7 cellular contexts compared by ENCODE assay signal in genomic region chr11:67267188-67268035, GRCh38. TPM values are rescaled to one million over a fixed set of nuclear protein-coding genes. Genes with fewer than 3 reads are reported as not detected.
DNase-seq lines count a peak whose midpoint lies in the region; ATAC-seq and TF ChIP-seq lines count a peak whose summit lies in the region.

No MANE protein-coding gene starts in this region.

- H3K27ac ChIP-seq in Panc1 (ENCODE audit: low read length) (peak overlapping the region; percentile 79), coronary artery (peak overlapping the region; percentile 89 to 91)

- peak overlapping the region; percentile 74 to 88 for H3K4me3 ChIP-seq in Panc1 (ENCODE audit: low read depth in 2 of 2, low read length in 2 of 2)
- peak overlapping the region; percentile 98 for H3K4me3 ChIP-seq in coronary artery
- H3K4me3 ChIP-seq in mucosa of descending colon = peak overlapping the region; percentile 98

- TF ChIP-seq CTCF in Panc1 (IDR thresholded peaks at IDR 0.05) = no peak
- no peak for TF ChIP-seq CTCF in coronary artery (IDR thresholded peaks at IDR 0.05)
- no peak for TF ChIP-seq CTCF in mucosa of descending colon (IDR thresholded peaks at IDR 0.05)

- no TSS peak for BruUV-seq in Panc1 (replicated peaks; lab: Mats Ljungman, UMichigan)

- peak; percentile 2 for ATAC-seq in GM19035 (IDR thresholded peaks at IDR 0.05; ENCODE audit: unreplicated experiment)
- ATAC-seq in Panc1 = no peak
- ATAC-seq in mucosa of descending colon = peak; percentile 69

- H3K36me3 ChIP-seq in Panc1 (ENCODE audit: control insufficient read depth, insufficient read depth, low read length) (no peaks in the 10 kb centered on the region; the same call in 1 of the 2 replicates), mucosa of descending colon (ENCODE audit: low read depth) (no peaks in the 10 kb centered on the region)

- intact Hi-C loops in Panc1 (cut with micrococcal nuclease; ENCODE audit: unreplicated experiment) (loop anchor here (10.0 kb wide), 1 partner anchor 117 kb away; no protein-coding TSS in a partner anchor), mucosa of descending colon (cut with DNase I, micrococcal nuclease) (loop anchor here in 1 of 2 donors (5.0 kb wide), 1 partner anchor 50 kb away; no protein-coding TSS in a partner anchor)

- CTCF ChIA-PET in Panc1 (lab: Charles Lee) = interaction anchor here (0.6 to 2.1 kb wide), 5 partner anchors 9 to 1222 kb away, joined by 3 to 9 read pairs (median 5); no protein-coding TSS in a partner anchor

- in situ Hi-C loops in Panc1 (cut with HindIII; ENCODE audit: low pct_unique_long_range_greater_than_20kb, low sequenced_read_pairs) = no loop called here

- no peaks in the 10 kb centered on the region for H3K27me3 ChIP-seq in Panc1 (ENCODE audit: control insufficient read depth, insufficient read depth, low read length)

- POLR2A ChIA-PET in Panc1 (lab: Charles Lee) = no interaction called here

- H3K4me1 ChIP-seq in Panc1 (ENCODE audit: control insufficient read depth, insufficient read depth, low read length) (peaks cover 50% of the 10 kb centered on the region), mucosa of descending colon (ENCODE audit: low read depth) (peaks cover 62% of the 10 kb centered on the region)

- DNase-seq in Panc1 (ENCODE audit: low read depth, low spot score) (no peak), coronary artery (ENCODE audit: low spot score) (peak; percentile 75), mucosa of descending colon (peak; percentile 80 to 88 (median 83)), HCEC 1CT (no peak), GDM1 (lab: John Stamatoyannopoulos, UW) (no peak), NCI-H524 treated with DMSO at 0.1 percent for 48 hours (lab: John Stamatoyannopoulos, UW) (no peak)

- H3K9me3 ChIP-seq in Panc1 (ENCODE audit: control insufficient read depth, insufficient read depth, low read depth, low read length) (no peaks in the 10 kb centered on the region), mucosa of descending colon (no peaks in the 10 kb centered on the region)

RNA-seq across cellular contexts. Expression of gene GRK2, which starts 1.1 kb away (rescaled TPM):
- total RNA-seq in Panc1 (2021; ENCODE audit: unreplicated experiment) = 103 TPM
- 192 TPM for polyA plus RNA-seq in Panc1 (2012; ENCODE audit: insufficient read length)
- 100 to 1,000 TPM in 2 of 3 donors, 10 to 100 TPM in 1; 86.8 to 114 (median 106) TPM for total RNA-seq in mucosa of descending colon

RNA-seq across cellular contexts. Expression of gene ANKRD13D, which starts 21.7 kb away (rescaled TPM):
- total RNA-seq in Panc1 (2021; ENCODE audit: unreplicated experiment) = 76.5 TPM
- 55.6 TPM for polyA plus RNA-seq in Panc1 (2012; ENCODE audit: insufficient read length)
- 10 to 100 TPM; 20.0 to 46.3 (median 26.7) TPM for total RNA-seq in mucosa of descending colon

RNA-seq across cellular contexts. Expression of gene SSH3, which starts 35.9 kb away (rescaled TPM):
- 79.8 TPM for total RNA-seq in Panc1 (2021; ENCODE audit: unreplicated experiment)
- polyA plus RNA-seq in Panc1 (2012; ENCODE audit: insufficient read length) = 82.6 TPM
- 10 to 100 TPM; 55.8 to 87.0 (median 57.6) TPM for total RNA-seq in mucosa of descending colon

Comparison
In these comparisons a context has a peak if more than half of its experiments do, and no peak if none do; other contexts are left out.
1. DNase-seq: peak in coronary artery (single experiment) and mucosa of descending colon (3 of 3); none in Panc1 (single experiment), HCEC 1CT (single experiment), GDM1 (single experiment) and NCI-H524 treated with DMSO at 0.1 percent for 48 hours (single experiment).
2. Peak in every context shown above with its lines, with median percentiles within 50 percentile points of each other: H3K4me3 ChIP-seq.